ENCODE assay signal across 18 cellular contexts in the genomic region with DNA sequence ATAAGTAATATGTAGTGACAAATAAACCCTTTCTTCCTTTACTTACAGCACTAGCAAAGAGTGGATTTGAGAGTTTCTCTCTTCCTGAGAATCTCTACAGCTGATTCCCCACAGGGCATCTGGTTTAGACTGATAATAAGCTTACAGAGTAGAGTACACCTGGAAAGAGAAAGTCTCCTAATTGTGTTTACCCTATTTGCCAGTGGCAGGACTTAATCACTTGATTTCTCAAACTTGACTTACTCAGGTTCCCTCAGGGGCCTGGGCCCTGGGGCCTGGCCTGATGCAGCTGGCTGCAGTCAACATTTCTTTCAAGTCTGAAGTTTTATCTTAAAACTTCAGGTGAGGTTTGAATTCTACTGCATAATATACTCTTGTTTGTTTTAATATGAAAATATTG. TPM values are rescaled to one million over a fixed set of nuclear protein-coding genes. Genes with fewer than 3 reads are reported as not detected.
DNase-seq lines count a peak whose midpoint lies in the region; ATAC-seq, FAIRE-seq and TF ChIP-seq lines count a peak whose summit lies in the region.
"Had no signal": no experiment of that assay in that cellular context is flagged by ENCODE, and none has a peak within 500 bp of the region (broad histone marks: within the 10 kb centered on the region; RNA-seq: fewer than 3 reads in every experiment).

No MANE protein-coding gene starts in this region.

- no peak for ATAC-seq in GM21526 (IDR thresholded peaks at IDR 0.05; ENCODE audit: low FRiP score, unreplicated experiment)
- ATAC-seq: GM23338, WTC11 had no signal

- no peaks in the 10 kb centered on the region for H3K79me2 ChIP-seq in smooth muscle cell (ENCODE audit: low read depth)

- H3K36me3 ChIP-seq in smooth muscle cell (ENCODE audit: low read depth) = no peaks in the 10 kb centered on the region
- H3K36me3 ChIP-seq: adrenal gland, upper lobe of left lung had no signal

- H3K4me2 ChIP-seq in smooth muscle cell = no peak overlapping the region
- H3K4me2 ChIP-seq: GM23338 had no signal

- H3K4me3 ChIP-seq in epithelial cell of esophagus (ENCODE audit: low read length) (no peak overlapping the region), smooth muscle cell (no peak overlapping the region)
- H3K4me3 ChIP-seq: adrenal gland, GM23338, upper lobe of left lung had no signal

- H3K9ac ChIP-seq in smooth muscle cell (ENCODE audit: low read depth) = no peak overlapping the region

- no peaks in the 10 kb centered on the region for H3K4me1 ChIP-seq in smooth muscle cell (ENCODE audit: low read depth)
- H3K4me1 ChIP-seq: adrenal gland, upper lobe of left lung had no signal

- TF ChIP-seq CTCF in epithelial cell of esophagus (IDR thresholded peaks at IDR 0.05; ENCODE audit: insufficient read depth, low read depth, low read length, missing control alignments) = no peak
- no peak for TF ChIP-seq CTCF in smooth muscle cell (IDR thresholded peaks at IDR 0.05; ENCODE audit: borderline replicate concordance, insufficient read depth, poor library complexity, severe bottlenecking)

- no peak overlapping the region for H2AFZ ChIP-seq in smooth muscle cell (ENCODE audit: low read depth)
- H2AFZ ChIP-seq: GM23338 had no signal

- DNase-seq in NCI-H2029 treated with DMSO at 0.1 percent for 48 hours (lab: John Stamatoyannopoulos, UW) = peak; percentile 16
- no peak for DNase-seq in NCI-H2029 (lab: John Stamatoyannopoulos, UW)
- peak; percentile 3 for DNase-seq in NCI-H774 (lab: John Stamatoyannopoulos, UW)
- DNase-seq in epithelial cell of esophagus (ENCODE audit: low read depth) = peak; percentile 55
- DNase-seq in smooth muscle cell (lab: John Stamatoyannopoulos, UW; ENCODE audit: unreplicated experiment) = no peak
- DNase-seq in H54 (ENCODE audit: insufficient read length, low spot score) = no peak
- DNase-seq in activated CD8-positive, alpha-beta memory T cell treated with anti-CD3 and anti-CD28 coated beads for 24 hours = no peak
- DNase-seq: effector memory CD4-positive, alpha-beta T cell; Karpas-422; left colon; NCI-H1694 treated with DMSO at 0.1 percent for 48 hours; stimulated activated naive CD4-positive, alpha-beta T cell treated with Interleukin-2 at 50 U/mL for 16 hours; upper lobe of left lung had no signal

- H4K20me1 ChIP-seq in smooth muscle cell (ENCODE audit: low read depth) = no peaks in the 10 kb centered on the region

- no peaks in the 10 kb centered on the region for H3K27me3 ChIP-seq in smooth muscle cell (ENCODE audit: low read depth)
- H3K27me3 ChIP-seq: adrenal gland, upper lobe of left lung had no signal

- no peak for FAIRE-seq in H54 (lab: Jason Lieb, UNC)

- TF ChIP-seq POLR2A in H54 (IDR thresholded peaks at IDR 0.05; ENCODE audit: low read depth, low read length) = no peak

- peak overlapping the region; percentile 20 for H3K27ac ChIP-seq in smooth muscle cell (ENCODE audit: low read depth)
- H3K27ac ChIP-seq: adrenal gland, C4-2B, upper lobe of left lung had no signal

- no peaks in the 10 kb centered on the region for H3F3A ChIP-seq in smooth muscle cell (ENCODE audit: low read depth)

- H3K9me3 ChIP-seq in smooth muscle cell (replicated peaks; ENCODE audit: low read depth) = no peaks in the 10 kb centered on the region
- H3K9me3 ChIP-seq: adrenal gland, upper lobe of left lung had no signal

RNA-seq across cellular contexts. Expression of gene UBTD2, which starts 38.0 kb away (rescaled TPM):
- total RNA-seq in smooth muscle cell = 38.2 and 44.0 TPM in 2 replicates
- polyA plus RNA-seq in smooth muscle cell = 20.8 and 23.6 TPM in 2 replicates

Comparison
In these comparisons a context has a peak if more than half of its experiments do, and no peak if none do; other contexts are left out.
1. DNase-seq: peak in NCI-H2029 treated with DMSO at 0.1 percent for 48 hours (single experiment), NCI-H774 (single experiment) and epithelial cell of esophagus (single experiment); none in NCI-H2029 (single experiment), smooth muscle cell (single experiment), H54 (single experiment) and activated CD8-positive, alpha-beta memory T cell treated with anti-CD3 and anti-CD28 coated beads for 24 hours (single experiment).